In the genomic region with DNA sequence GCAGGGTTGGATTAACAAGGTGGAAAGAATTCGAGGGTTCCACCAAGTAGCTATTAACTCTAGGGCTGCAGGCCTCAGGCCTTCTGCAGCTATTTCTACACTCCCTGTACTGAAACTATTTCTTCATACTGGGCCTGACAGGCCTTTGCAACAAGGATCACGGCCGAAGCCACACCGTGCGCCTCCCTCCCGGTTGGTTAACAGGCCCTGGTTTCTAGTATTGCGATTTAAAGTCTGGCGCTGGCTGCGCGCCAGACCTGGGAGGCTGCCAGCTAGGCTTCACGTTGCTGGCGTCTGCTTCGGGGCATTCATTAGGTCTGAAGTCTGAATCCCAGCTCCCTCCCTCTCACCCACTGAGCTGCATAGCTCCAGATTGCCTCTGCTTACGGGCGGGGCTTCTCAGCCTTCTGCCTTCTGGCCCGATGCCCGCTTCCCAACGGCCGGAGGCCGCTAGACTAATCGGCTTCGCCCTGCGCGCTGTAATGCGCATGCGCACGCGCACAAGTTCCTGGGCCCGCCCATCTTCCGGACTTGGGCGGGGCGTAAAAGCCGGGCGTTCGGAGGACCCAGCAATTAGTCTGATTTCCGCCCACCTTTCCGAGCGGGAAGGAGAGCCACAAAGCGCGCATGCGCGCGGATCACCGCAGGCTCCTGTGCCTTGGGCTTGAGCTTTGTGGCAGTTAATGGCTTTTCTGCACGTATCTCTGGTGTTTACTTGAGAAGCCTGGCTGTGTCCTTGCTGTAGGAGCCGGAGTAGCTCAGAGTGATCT, we compare ENCODE assay signal across 1 cellular context.
TF ChIP-seq lines count a peak whose summit lies in the region.

No MANE protein-coding gene starts in this region.

TF ChIP-seq in HepG2, 621 proteins besides CTCF, POLR2A, EP300 and RAD21 (continued from another document and continues in another):
- TF ChIP-seq TMF1 (CRISPR knock-in tag; IDR thresholded peaks at IDR 0.05; ENCODE audit: low read depth): peak; percentile 64; the same call in 1 of the 2 replicates
- peak; percentile 95 for TF ChIP-seq AGO2 (optimal IDR thresholded peaks at IDR 0.05; ENCODE audit: low read depth, low read length)
- peak; percentile 70; the same call in 1 of the 2 replicates for TF ChIP-seq MTA1 (CRISPR knock-in tag; IDR thresholded peaks at IDR 0.05; ENCODE audit: borderline replicate concordance)
- TF ChIP-seq ZNF136 (CRISPR knock-in tag; IDR thresholded peaks at IDR 0.05; ENCODE audit: low read depth): peak; percentile 86; the same call in 1 of the 2 replicates
- TF ChIP-seq NR2C2 (CRISPR knock-in tag; IDR thresholded peaks at IDR 0.05; ENCODE audit: borderline replicate concordance): peak; percentile 61; the same call in 1 of the 2 replicates
- TF ChIP-seq ATF1 (CRISPR knock-in tag; IDR thresholded peaks at IDR 0.05): no peak
- peak; percentile 72 for TF ChIP-seq ESRRA (CRISPR knock-in tag; IDR thresholded peaks at IDR 0.05; ENCODE audit: low read depth)
- TF ChIP-seq, protein P1, sequence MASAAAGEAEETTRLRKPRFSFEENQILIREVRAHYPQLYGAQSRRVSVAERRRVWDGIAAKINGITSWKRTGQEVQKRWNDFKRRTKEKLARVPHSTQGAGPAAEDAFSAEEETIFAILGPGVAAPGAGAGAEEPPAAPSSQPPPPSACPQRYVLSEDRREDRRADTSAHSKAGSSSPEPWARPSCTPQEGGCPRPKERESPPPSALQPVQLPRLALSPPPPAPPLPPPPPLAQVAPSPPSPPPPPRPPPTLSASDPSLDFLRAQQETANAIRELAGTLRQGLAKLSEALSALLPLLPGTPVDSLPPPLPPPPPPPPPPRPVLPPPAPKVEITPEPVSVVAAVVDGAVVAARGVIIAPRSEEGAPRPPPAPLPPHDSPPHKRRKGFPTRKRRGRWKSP (CRISPR knock-in tag; IDR thresholded peaks at IDR 0.05): peak; percentile 24; the same call in 1 of the 2 replicates
- peak; percentile 66; the same call in 1 of the 2 replicates for TF ChIP-seq ZNF34 (CRISPR knock-in tag; IDR thresholded peaks at IDR 0.05; ENCODE audit: borderline replicate concordance)
- TF ChIP-seq ZMAT3 (CRISPR knock-in tag; conservative IDR thresholded peaks at IDR 0.05): 0 out of 2 replicates have a peak, but pooled peaks have one; percentile 45
- TF ChIP-seq, protein P2, sequence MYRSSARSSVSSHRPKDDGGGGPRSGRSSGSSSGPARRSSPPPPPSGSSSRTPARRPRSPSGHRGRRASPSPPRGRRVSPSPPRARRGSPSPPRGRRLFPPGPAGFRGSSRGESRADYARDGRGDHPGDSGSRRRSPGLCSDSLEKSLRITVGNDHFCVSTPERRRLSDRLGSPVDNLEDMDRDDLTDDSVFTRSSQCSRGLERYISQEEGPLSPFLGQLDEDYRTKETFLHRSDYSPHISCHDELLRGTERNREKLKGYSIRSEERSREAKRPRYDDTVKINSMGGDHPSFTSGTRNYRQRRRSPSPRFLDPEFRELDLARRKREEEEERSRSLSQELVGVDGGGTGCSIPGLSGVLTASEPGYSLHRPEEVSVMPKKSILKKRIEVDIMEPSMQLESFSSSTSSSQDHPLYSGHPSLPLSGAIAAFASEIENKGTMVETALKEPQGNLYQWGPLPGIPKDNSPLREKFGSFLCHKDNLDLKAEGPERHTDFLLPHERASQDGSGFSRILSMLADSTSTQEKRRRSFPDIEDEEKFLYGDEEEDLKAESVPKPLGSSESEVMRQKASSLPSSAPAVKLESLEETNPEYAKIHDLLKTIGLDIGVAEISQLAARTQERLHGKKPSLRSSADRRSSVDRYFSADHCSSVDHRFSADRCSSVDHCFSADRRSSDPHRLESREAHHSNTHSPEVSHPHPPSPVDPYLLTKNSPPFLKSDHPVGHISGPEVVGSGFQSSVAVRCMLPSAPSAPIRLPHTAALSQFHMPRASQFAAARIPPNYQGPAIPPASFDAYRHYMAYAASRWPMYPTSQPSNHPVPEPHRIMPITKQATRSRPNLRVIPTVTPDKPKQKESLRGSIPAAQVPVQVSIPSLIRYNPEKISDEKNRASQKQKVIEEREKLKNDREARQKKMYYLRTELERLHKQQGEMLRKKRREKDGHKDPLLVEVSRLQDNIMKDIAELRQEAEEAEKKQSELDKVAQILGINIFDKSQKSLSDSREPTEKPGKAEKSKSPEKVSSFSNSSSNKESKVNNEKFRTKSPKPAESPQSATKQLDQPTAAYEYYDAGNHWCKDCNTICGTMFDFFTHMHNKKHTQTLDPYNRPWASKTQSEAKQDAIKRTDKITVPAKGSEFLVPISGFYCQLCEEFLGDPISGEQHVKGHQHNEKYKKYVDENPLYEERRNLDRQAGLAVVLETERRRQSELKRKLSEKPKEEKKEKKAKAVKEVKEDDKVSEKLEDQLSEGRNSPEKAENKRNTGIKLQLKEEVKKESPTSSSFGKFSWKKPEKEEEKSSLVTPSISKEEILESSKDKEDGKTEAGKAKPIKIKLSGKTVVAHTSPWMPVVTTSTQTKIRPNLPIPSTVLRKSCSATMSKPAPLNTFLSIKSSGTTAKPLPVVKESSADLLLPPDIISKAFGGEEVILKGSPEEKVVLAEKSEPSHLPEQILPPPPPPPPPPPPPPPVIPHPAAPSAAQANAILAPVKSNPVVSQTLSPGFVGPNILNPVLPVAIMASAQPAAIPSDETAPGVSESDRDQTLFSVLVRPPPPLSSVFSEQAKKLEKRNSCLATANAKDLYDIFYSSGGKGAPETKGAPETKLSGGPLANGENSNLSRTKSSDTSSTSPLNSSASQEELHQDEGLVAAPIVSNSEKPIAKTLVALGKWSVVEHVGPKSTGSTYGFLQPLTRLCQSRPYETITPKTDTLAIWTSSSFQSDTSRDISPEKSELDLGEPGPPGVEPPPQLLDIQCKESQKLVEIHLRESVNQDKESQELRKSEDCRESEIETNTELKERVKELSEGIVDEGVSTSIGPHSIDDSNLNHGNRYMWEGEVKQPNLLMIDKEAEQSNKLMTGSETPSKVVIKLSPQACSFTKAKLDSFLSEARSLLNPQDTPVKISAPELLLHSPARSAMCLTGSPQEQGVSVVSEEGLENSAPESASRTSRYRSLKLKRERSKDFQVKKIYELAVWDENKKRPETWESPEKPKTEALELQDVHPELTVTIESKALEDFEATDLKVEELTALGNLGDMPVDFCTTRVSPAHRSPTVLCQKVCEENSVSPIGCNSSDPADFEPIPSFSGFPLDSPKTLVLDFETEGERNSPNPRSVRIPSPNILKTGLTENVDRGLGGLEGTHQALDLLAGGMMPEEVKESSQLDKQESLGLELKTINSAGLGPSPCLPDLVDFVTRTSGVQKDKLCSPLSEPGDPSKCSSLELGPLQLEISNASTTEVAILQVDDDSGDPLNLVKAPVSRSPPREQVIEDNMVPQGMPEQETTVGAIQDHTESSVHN (CRISPR knock-in tag; IDR thresholded peaks at IDR 0.05): peak; percentile 73; the same call in 1 of the 2 replicates
- TF ChIP-seq, protein P3, sequence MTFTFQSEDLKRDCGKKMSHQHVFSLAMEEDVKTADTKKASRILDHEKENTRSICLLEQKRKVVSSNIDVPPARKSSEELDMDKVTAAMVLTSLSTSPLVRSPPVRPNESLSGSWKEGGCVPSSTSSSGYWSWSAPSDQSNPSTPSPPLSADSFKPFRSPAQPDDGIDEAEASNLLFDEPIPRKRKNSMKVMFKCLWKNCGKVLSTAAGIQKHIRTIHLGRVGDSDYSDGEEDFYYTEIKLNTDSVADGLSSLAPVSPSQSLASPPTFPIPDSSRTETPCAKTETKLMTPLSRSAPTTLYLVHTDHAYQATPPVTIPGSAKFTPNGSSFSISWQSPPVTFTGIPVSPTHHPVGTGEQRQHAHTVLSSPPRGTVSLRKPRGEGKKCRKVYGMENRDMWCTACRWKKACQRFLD (CRISPR knock-in tag; IDR thresholded peaks at IDR 0.05; ENCODE audit: borderline replicate concordance): peak; percentile 88; the same call in 1 of the 2 replicates
- peak; percentile 44; the same call in 1 of the 2 replicates for TF ChIP-seq RXRA (CRISPR knock-in tag; IDR thresholded peaks at IDR 0.05)
- TF ChIP-seq DMAP1 (CRISPR knock-in tag; IDR thresholded peaks at IDR 0.05): peak; percentile 65
- TF ChIP-seq MTF1 (CRISPR knock-in tag; IDR thresholded peaks at IDR 0.05): no peak
- 0 out of 2 replicates have a peak, but pooled peaks have one; percentile 65 for TF ChIP-seq PAF1 (CRISPR knock-in tag; IDR thresholded peaks at IDR 0.05)
- peak; percentile 77 for TF ChIP-seq ZMYM4 (CRISPR knock-in tag; IDR thresholded peaks at IDR 0.05)
- TF ChIP-seq, protein P4, sequence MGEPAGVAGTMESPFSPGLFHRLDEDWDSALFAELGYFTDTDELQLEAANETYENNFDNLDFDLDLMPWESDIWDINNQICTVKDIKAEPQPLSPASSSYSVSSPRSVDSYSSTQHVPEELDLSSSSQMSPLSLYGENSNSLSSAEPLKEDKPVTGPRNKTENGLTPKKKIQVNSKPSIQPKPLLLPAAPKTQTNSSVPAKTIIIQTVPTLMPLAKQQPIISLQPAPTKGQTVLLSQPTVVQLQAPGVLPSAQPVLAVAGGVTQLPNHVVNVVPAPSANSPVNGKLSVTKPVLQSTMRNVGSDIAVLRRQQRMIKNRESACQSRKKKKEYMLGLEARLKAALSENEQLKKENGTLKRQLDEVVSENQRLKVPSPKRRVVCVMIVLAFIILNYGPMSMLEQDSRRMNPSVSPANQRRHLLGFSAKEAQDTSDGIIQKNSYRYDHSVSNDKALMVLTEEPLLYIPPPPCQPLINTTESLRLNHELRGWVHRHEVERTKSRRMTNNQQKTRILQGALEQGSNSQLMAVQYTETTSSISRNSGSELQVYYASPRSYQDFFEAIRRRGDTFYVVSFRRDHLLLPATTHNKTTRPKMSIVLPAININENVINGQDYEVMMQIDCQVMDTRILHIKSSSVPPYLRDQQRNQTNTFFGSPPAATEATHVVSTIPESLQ (CRISPR knock-in tag; conservative IDR thresholded peaks at IDR 0.05): peak; percentile 2; the same call in 1 of the 2 replicates
- peak; percentile 60 for TF ChIP-seq SPEN (CRISPR knock-in tag; IDR thresholded peaks at IDR 0.05; ENCODE audit: low read depth)
- TF ChIP-seq MAF1 (CRISPR knock-in tag; IDR thresholded peaks at IDR 0.05; ENCODE audit: borderline replicate concordance): no peak
- TF ChIP-seq ZNF350 (CRISPR knock-in tag; IDR thresholded peaks at IDR 0.05; ENCODE audit: borderline replicate concordance, low read depth): peak; percentile 80; the same call in 1 of the 2 replicates
- peak; percentile 54; the same call in 1 of the 2 replicates for TF ChIP-seq LCORL (IDR thresholded peaks at IDR 0.05)
- peak; percentile 47; the same call in 1 of the 2 replicates for TF ChIP-seq LCORL (CRISPR knock-in tag; IDR thresholded peaks at IDR 0.05)
- TF ChIP-seq TEAD2 (CRISPR knock-in tag; IDR thresholded peaks at IDR 0.05): 0 out of 2 replicates have a peak, but pooled peaks have one; percentile 9
- TF ChIP-seq, protein P5, sequence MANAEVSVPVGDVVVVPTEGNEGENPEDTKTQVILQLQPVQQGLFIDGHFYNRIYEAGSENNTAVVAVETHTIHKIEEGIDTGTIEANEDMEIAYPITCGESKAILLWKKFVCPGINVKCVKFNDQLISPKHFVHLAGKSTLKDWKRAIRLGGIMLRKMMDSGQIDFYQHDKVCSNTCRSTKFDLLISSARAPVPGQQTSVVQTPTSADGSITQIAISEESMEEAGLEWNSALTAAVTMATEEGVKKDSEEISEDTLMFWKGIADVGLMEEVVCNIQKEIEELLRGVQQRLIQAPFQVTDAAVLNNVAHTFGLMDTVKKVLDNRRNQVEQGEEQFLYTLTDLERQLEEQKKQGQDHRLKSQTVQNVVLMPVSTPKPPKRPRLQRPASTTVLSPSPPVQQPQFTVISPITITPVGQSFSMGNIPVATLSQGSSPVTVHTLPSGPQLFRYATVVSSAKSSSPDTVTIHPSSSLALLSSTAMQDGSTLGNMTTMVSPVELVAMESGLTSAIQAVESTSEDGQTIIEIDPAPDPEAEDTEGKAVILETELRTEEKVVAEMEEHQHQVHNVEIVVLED (CRISPR knock-in tag; IDR thresholded peaks at IDR 0.05; ENCODE audit: borderline replicate concordance): peak; percentile 76; the same call in 1 of the 2 replicates
- peak; percentile 46; the same call in 1 of the 2 replicates for TF ChIP-seq PHF8 (CRISPR knock-in tag; IDR thresholded peaks at IDR 0.05)
- peak; percentile 84; the same call in 1 of the 2 replicates for TF ChIP-seq ZNF670 (CRISPR knock-in tag; IDR thresholded peaks at IDR 0.05; ENCODE audit: borderline replicate concordance)
- TF ChIP-seq, protein P6, sequence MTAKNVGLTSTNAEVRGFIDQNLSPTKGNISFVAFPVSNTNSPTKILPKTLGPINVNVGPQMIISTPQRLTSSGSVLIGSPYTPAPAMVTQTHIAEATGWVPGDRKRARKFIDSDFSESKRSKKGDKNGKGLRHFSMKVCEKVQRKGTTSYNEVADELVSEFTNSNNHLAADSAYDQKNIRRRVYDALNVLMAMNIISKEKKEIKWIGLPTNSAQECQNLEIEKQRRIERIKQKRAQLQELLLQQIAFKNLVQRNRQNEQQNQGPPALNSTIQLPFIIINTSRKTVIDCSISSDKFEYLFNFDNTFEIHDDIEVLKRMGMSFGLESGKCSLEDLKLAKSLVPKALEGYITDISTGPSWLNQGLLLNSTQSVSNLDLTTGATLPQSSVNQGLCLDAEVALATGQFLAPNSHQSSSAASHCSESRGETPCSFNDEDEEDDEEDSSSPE (CRISPR knock-in tag; IDR thresholded peaks at IDR 0.05): peak; percentile 68
- peak; percentile 65; the same call in 1 of the 2 replicates for TF ChIP-seq ZFX (CRISPR knock-in tag; IDR thresholded peaks at IDR 0.05; ENCODE audit: low read depth)
- TF ChIP-seq ZNF891 (CRISPR knock-in tag; IDR thresholded peaks at IDR 0.05): peak; percentile 81
- TF ChIP-seq, protein P7, sequence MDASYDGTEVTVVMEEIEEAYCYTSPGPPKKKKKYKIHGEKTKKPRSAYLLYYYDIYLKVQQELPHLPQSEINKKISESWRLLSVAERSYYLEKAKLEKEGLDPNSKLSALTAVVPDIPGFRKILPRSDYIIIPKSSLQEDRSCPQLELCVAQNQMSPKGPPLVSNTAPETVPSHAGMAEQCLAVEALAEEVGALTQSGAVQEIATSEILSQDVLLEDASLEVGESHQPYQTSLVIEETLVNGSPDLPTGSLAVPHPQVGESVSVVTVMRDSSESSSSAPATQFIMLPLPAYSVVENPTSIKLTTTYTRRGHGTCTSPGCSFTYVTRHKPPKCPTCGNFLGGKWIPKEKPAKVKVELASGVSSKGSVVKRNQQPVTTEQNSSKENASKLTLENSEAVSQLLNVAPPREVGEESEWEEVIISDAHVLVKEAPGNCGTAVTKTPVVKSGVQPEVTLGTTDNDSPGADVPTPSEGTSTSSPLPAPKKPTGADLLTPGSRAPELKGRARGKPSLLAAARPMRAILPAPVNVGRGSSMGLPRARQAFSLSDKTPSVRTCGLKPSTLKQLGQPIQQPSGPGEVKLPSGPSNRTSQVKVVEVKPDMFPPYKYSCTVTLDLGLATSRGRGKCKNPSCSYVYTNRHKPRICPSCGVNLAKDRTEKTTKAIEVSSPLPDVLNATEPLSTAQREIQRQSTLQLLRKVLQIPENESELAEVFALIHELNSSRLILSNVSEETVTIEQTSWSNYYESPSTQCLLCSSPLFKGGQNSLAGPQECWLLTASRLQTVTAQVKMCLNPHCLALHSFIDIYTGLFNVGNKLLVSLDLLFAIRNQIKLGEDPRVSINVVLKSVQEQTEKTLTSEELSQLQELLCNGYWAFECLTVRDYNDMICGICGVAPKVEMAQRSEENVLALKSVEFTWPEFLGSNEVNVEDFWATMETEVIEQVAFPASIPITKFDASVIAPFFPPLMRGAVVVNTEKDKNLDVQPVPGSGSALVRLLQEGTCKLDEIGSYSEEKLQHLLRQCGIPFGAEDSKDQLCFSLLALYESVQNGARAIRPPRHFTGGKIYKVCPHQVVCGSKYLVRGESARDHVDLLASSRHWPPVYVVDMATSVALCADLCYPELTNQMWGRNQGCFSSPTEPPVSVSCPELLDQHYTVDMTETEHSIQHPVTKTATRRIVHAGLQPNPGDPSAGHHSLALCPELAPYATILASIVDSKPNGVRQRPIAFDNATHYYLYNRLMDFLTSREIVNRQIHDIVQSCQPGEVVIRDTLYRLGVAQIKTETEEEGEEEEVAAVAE (CRISPR knock-in tag; IDR thresholded peaks at IDR 0.05; ENCODE audit: borderline replicate concordance): peak; percentile 20; the same call in 1 of the 2 replicates
- 0 out of 2 replicates have a peak, but pooled peaks have one; percentile 71 for TF ChIP-seq DNMT1 (CRISPR knock-in tag; IDR thresholded peaks at IDR 0.05)
- TF ChIP-seq ZKSCAN8 (CRISPR knock-in tag; IDR thresholded peaks at IDR 0.05; ENCODE audit: borderline replicate concordance): 0 out of 2 replicates have a peak, but pooled peaks have one; percentile 18
- peak; percentile 91 for TF ChIP-seq ELF1 (CRISPR knock-in tag; IDR thresholded peaks at IDR 0.05)
